In the genomic region with DNA sequence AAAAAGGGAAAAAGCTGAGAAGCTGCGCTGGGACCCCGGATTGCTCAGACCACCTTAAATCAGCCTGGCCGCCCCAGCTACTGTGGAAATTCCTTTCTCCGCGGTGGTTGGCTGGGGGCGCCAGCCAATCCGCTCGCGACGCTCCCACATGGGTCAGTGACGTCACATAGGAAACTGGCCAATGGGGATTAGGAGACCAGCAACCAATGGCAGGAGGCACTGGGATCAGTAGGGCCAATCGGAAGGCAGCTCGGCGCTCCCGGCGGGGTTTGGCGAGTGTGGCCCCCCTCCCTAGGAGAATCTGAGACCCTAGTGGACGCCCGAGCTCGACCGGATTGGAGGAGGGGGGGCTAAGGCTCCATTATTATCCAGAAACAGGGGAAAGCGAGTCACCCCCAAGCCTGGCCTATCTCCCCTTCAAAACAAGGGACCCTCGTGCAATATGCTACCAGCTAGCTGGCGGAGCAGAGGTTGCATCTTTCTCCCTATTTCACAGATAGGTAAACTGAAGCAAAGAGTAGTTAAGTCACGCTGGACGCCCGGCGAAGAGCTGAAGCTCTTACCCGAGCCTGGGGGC, we compare ENCODE assay signal across 1 cellular context.
TF ChIP-seq lines count a peak whose summit lies in the region.

No MANE protein-coding gene starts in this region.

TF ChIP-seq in HepG2, 621 proteins besides CTCF, POLR2A, EP300 and RAD21 (continues in another document):
- TF ChIP-seq, protein P1, sequence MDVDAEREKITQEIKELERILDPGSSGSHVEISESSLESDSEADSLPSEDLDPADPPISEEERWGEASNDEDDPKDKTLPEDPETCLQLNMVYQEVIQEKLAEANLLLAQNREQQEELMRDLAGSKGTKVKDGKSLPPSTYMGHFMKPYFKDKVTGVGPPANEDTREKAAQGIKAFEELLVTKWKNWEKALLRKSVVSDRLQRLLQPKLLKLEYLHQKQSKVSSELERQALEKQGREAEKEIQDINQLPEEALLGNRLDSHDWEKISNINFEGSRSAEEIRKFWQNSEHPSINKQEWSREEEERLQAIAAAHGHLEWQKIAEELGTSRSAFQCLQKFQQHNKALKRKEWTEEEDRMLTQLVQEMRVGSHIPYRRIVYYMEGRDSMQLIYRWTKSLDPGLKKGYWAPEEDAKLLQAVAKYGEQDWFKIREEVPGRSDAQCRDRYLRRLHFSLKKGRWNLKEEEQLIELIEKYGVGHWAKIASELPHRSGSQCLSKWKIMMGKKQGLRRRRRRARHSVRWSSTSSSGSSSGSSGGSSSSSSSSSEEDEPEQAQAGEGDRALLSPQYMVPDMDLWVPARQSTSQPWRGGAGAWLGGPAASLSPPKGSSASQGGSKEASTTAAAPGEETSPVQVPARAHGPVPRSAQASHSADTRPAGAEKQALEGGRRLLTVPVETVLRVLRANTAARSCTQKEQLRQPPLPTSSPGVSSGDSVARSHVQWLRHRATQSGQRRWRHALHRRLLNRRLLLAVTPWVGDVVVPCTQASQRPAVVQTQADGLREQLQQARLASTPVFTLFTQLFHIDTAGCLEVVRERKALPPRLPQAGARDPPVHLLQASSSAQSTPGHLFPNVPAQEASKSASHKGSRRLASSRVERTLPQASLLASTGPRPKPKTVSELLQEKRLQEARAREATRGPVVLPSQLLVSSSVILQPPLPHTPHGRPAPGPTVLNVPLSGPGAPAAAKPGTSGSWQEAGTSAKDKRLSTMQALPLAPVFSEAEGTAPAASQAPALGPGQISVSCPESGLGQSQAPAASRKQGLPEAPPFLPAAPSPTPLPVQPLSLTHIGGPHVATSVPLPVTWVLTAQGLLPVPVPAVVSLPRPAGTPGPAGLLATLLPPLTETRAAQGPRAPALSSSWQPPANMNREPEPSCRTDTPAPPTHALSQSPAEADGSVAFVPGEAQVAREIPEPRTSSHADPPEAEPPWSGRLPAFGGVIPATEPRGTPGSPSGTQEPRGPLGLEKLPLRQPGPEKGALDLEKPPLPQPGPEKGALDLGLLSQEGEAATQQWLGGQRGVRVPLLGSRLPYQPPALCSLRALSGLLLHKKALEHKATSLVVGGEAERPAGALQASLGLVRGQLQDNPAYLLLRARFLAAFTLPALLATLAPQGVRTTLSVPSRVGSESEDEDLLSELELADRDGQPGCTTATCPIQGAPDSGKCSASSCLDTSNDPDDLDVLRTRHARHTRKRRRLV (CRISPR knock-in tag; IDR thresholded peaks at IDR 0.05) = peak; percentile 72; the same call in 1 of the 2 replicates
- 0 out of 2 replicates have a peak, but pooled peaks have one; percentile 11 for TF ChIP-seq ELF4 (CRISPR knock-in tag; IDR thresholded peaks at IDR 0.05; ENCODE audit: borderline replicate concordance)
- TF ChIP-seq, protein P2, sequence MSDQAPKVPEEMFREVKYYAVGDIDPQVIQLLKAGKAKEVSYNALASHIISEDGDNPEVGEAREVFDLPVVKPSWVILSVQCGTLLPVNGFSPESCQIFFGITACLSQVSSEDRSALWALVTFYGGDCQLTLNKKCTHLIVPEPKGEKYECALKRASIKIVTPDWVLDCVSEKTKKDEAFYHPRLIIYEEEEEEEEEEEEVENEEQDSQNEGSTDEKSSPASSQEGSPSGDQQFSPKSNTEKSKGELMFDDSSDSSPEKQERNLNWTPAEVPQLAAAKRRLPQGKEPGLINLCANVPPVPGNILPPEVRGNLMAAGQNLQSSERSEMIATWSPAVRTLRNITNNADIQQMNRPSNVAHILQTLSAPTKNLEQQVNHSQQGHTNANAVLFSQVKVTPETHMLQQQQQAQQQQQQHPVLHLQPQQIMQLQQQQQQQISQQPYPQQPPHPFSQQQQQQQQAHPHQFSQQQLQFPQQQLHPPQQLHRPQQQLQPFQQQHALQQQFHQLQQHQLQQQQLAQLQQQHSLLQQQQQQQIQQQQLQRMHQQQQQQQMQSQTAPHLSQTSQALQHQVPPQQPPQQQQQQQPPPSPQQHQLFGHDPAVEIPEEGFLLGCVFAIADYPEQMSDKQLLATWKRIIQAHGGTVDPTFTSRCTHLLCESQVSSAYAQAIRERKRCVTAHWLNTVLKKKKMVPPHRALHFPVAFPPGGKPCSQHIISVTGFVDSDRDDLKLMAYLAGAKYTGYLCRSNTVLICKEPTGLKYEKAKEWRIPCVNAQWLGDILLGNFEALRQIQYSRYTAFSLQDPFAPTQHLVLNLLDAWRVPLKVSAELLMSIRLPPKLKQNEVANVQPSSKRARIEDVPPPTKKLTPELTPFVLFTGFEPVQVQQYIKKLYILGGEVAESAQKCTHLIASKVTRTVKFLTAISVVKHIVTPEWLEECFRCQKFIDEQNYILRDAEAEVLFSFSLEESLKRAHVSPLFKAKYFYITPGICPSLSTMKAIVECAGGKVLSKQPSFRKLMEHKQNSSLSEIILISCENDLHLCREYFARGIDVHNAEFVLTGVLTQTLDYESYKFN (CRISPR knock-in tag; conservative IDR thresholded peaks at IDR 0.05) = 0 out of 2 replicates have a peak, but pooled peaks have one; percentile 17
- no peak for TF ChIP-seq ZNF30 (CRISPR knock-in tag; IDR thresholded peaks at IDR 0.05)
- TF ChIP-seq, protein P3, sequence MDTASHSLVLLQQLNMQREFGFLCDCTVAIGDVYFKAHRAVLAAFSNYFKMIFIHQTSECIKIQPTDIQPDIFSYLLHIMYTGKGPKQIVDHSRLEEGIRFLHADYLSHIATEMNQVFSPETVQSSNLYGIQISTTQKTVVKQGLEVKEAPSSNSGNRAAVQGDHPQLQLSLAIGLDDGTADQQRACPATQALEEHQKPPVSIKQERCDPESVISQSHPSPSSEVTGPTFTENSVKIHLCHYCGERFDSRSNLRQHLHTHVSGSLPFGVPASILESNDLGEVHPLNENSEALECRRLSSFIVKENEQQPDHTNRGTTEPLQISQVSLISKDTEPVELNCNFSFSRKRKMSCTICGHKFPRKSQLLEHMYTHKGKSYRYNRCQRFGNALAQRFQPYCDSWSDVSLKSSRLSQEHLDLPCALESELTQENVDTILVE (CRISPR knock-in tag; IDR thresholded peaks at IDR 0.05) = no peak
- TF ChIP-seq ZSCAN25 (CRISPR knock-in tag; IDR thresholded peaks at IDR 0.05) = no peak
- peak; percentile 35; the same call in 1 of the 2 replicates for TF ChIP-seq ARNTL (CRISPR knock-in tag; IDR thresholded peaks at IDR 0.05)
- no peak for TF ChIP-seq HNRNPLL (IDR thresholded peaks at IDR 0.05; ENCODE audit: low read depth, low read length, poor library complexity, severe bottlenecking)
- TF ChIP-seq ZMYM3 (CRISPR knock-in tag; IDR thresholded peaks at IDR 0.05) = peak; percentile 9; the same call in 1 of the 2 replicates
- TF ChIP-seq TBL1XR1 (IDR thresholded peaks at IDR 0.05; ENCODE audit: borderline replicate concordance, low read length, partially characterized antibody) = no peak
- TF ChIP-seq ZNF138 (CRISPR knock-in tag; IDR thresholded peaks at IDR 0.05; ENCODE audit: low read depth) = no peak
- peak; percentile 11 for TF ChIP-seq SALL1 (CRISPR knock-in tag; IDR thresholded peaks at IDR 0.05)
- 0 out of 2 replicates have a peak, but pooled peaks have one; percentile 56 for TF ChIP-seq ZNF569 (CRISPR knock-in tag; IDR thresholded peaks at IDR 0.05; ENCODE audit: borderline replicate concordance)
- TF ChIP-seq HOXA5 (CRISPR knock-in tag; IDR thresholded peaks at IDR 0.05) = no peak
- TF ChIP-seq, protein P4, sequence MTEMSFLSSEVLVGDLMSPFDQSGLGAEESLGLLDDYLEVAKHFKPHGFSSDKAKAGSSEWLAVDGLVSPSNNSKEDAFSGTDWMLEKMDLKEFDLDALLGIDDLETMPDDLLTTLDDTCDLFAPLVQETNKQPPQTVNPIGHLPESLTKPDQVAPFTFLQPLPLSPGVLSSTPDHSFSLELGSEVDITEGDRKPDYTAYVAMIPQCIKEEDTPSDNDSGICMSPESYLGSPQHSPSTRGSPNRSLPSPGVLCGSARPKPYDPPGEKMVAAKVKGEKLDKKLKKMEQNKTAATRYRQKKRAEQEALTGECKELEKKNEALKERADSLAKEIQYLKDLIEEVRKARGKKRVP (CRISPR knock-in tag; IDR thresholded peaks at IDR 0.05) = no peak
- TF ChIP-seq, protein P5, sequence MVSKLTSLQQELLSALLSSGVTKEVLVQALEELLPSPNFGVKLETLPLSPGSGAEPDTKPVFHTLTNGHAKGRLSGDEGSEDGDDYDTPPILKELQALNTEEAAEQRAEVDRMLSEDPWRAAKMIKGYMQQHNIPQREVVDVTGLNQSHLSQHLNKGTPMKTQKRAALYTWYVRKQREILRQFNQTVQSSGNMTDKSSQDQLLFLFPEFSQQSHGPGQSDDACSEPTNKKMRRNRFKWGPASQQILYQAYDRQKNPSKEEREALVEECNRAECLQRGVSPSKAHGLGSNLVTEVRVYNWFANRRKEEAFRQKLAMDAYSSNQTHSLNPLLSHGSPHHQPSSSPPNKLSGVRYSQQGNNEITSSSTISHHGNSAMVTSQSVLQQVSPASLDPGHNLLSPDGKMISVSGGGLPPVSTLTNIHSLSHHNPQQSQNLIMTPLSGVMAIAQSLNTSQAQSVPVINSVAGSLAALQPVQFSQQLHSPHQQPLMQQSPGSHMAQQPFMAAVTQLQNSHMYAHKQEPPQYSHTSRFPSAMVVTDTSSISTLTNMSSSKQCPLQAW (CRISPR knock-in tag; IDR thresholded peaks at IDR 0.05) = peak; percentile 69
- TF ChIP-seq, protein P6, sequence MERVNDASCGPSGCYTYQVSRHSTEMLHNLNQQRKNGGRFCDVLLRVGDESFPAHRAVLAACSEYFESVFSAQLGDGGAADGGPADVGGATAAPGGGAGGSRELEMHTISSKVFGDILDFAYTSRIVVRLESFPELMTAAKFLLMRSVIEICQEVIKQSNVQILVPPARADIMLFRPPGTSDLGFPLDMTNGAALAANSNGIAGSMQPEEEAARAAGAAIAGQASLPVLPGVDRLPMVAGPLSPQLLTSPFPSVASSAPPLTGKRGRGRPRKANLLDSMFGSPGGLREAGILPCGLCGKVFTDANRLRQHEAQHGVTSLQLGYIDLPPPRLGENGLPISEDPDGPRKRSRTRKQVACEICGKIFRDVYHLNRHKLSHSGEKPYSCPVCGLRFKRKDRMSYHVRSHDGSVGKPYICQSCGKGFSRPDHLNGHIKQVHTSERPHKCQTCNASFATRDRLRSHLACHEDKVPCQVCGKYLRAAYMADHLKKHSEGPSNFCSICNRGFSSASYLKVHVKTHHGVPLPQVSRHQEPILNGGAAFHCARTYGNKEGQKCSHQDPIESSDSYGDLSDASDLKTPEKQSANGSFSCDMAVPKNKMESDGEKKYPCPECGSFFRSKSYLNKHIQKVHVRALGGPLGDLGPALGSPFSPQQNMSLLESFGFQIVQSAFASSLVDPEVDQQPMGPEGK (CRISPR knock-in tag; IDR thresholded peaks at IDR 0.05) = peak; percentile 95
- TF ChIP-seq, protein P7, sequence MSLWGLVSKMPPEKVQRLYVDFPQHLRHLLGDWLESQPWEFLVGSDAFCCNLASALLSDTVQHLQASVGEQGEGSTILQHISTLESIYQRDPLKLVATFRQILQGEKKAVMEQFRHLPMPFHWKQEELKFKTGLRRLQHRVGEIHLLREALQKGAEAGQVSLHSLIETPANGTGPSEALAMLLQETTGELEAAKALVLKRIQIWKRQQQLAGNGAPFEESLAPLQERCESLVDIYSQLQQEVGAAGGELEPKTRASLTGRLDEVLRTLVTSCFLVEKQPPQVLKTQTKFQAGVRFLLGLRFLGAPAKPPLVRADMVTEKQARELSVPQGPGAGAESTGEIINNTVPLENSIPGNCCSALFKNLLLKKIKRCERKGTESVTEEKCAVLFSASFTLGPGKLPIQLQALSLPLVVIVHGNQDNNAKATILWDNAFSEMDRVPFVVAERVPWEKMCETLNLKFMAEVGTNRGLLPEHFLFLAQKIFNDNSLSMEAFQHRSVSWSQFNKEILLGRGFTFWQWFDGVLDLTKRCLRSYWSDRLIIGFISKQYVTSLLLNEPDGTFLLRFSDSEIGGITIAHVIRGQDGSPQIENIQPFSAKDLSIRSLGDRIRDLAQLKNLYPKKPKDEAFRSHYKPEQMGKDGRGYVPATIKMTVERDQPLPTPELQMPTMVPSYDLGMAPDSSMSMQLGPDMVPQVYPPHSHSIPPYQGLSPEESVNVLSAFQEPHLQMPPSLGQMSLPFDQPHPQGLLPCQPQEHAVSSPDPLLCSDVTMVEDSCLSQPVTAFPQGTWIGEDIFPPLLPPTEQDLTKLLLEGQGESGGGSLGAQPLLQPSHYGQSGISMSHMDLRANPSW (CRISPR knock-in tag; IDR thresholded peaks at IDR 0.05; ENCODE audit: borderline replicate concordance) = 0 out of 2 replicates have a peak, but pooled peaks have one; percentile 25
- TF ChIP-seq ZNF354B (CRISPR knock-in tag; IDR thresholded peaks at IDR 0.05) = no peak
- TF ChIP-seq ZNF274 (CRISPR knock-in tag; IDR thresholded peaks at IDR 0.05) = no peak
- no peak for TF ChIP-seq TOPORS (CRISPR knock-in tag; IDR thresholded peaks at IDR 0.05)
- 0 out of 2 replicates have a peak, but pooled peaks have one; percentile 30 for TF ChIP-seq RBFOX2 (IDR thresholded peaks at IDR 0.05; ENCODE audit: low read depth, low read length)
- TF ChIP-seq FOXK2 (IDR thresholded peaks at IDR 0.05) = no peak
- TF ChIP-seq RFX5 (IDR thresholded peaks at IDR 0.05; ENCODE audit: low read depth, low read length) = peak; percentile 93
- no peak for TF ChIP-seq PCBP1 (IDR thresholded peaks at IDR 0.05; ENCODE audit: borderline replicate concordance, low read depth, low read length)
- no peak for TF ChIP-seq RXRB (CRISPR knock-in tag; IDR thresholded peaks at IDR 0.05; ENCODE audit: borderline replicate concordance)
- TF ChIP-seq, protein P8, sequence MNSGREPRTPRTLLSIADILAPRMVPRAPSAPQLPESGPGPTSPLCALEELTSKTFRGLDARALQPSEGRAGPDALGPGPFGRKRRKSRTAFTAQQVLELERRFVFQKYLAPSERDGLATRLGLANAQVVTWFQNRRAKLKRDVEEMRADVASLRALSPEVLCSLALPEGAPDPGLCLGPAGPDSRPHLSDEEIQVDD (CRISPR knock-in tag; IDR thresholded peaks at IDR 0.05; ENCODE audit: borderline replicate concordance) = 0 out of 2 replicates have a peak, but pooled peaks have one; percentile 11
- TF ChIP-seq KDM6A (CRISPR knock-in tag; IDR thresholded peaks at IDR 0.05; ENCODE audit: low read depth) = no peak
- peak; percentile 72 for TF ChIP-seq POLR2G (IDR thresholded peaks at IDR 0.05; ENCODE audit: low read depth, low read length)
- TF ChIP-seq KDM5A (IDR thresholded peaks at IDR 0.05; ENCODE audit: borderline replicate concordance, low read length) = peak; percentile 81
- TF ChIP-seq, protein P9, sequence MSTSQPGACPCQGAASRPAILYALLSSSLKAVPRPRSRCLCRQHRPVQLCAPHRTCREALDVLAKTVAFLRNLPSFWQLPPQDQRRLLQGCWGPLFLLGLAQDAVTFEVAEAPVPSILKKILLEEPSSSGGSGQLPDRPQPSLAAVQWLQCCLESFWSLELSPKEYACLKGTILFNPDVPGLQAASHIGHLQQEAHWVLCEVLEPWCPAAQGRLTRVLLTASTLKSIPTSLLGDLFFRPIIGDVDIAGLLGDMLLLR (CRISPR knock-in tag; IDR thresholded peaks at IDR 0.05) = no peak
- TF ChIP-seq STAG1 (CRISPR knock-in tag; IDR thresholded peaks at IDR 0.05) = no peak
- TF ChIP-seq PCBP2 (optimal IDR thresholded peaks at IDR 0.05; ENCODE audit: low read depth, low read length, poor library complexity, severe bottlenecking) = no peak
